ENCODE assay signal across 13 cellular contexts in genomic region chr1:168499094-168500049, GRCh38. TPM values are rescaled to one million over a fixed set of nuclear protein-coding genes. Genes with fewer than 3 reads are reported as not detected.
A peak's percentile ranks its signal among the peaks of the same experiment; 100 is the strongest.
DNase-seq lines count a peak whose midpoint lies in the region; ATAC-seq and TF ChIP-seq lines count a peak whose summit lies in the region.
"Had no signal": no experiment of that assay in that cellular context is flagged by ENCODE, and none has a peak within 500 bp of the region (broad histone marks: within the 10 kb centered on the region; RNA-seq: fewer than 3 reads in every experiment).

No MANE protein-coding gene starts in this region.

- H4K20me1 ChIP-seq in smooth muscle cell (ENCODE audit: low read depth), result no peaks in the 10 kb centered on the region
- no peaks in the 10 kb centered on the region for H4K20me1 ChIP-seq in neural progenitor cell (ENCODE audit: low read depth)

- no peaks in the 10 kb centered on the region for H3K9me3 ChIP-seq in RWPE2 (ENCODE audit: severe bottlenecking)
- H3K9me3 ChIP-seq in smooth muscle cell (replicated peaks; ENCODE audit: low read depth), result no peaks in the 10 kb centered on the region
- no peaks in the 10 kb centered on the region for H3K9me3 ChIP-seq in prostate gland
- H3K9me3 ChIP-seq in neural progenitor cell (ENCODE audit: low read depth), result no peaks in the 10 kb centered on the region
- H3K9me3 ChIP-seq: heart left ventricle, tibial nerve had no signal

- H3K4me1 Mint-ChIP-seq in neural progenitor cell, result peaks cover 17% of the 10 kb centered on the region

- H3K27ac ChIP-seq in RWPE2 (ENCODE audit: poor library complexity, severe bottlenecking) (peak overlapping the region; percentile 31), smooth muscle cell (ENCODE audit: low read depth) (peak overlapping the region; percentile 39), prostate gland (no peak overlapping the region), neural progenitor cell (no peak overlapping the region)
- H3K27ac ChIP-seq: tibial nerve had no signal

- H3F3A ChIP-seq in smooth muscle cell (ENCODE audit: low read depth) (peaks cover 16% of the 10 kb centered on the region), neural progenitor cell (ENCODE audit: low read depth) (no peaks in the 10 kb centered on the region)

- H3K36me3 ChIP-seq in RWPE2 (ENCODE audit: low read depth) (no peaks in the 10 kb centered on the region), smooth muscle cell (ENCODE audit: low read depth) (no peaks in the 10 kb centered on the region), prostate gland (no peaks in the 10 kb centered on the region), neural progenitor cell (no peaks in the 10 kb centered on the region)
- H3K36me3 ChIP-seq: heart left ventricle, tibial nerve had no signal

- H2AFZ ChIP-seq in smooth muscle cell (ENCODE audit: low read depth), result no peak overlapping the region
- no peak overlapping the region for H2AFZ ChIP-seq in neural progenitor cell (replicated peaks)

- peaks cover 24% of the 10 kb centered on the region for H3K4me1 ChIP-seq in RWPE2 (ENCODE audit: insufficient read depth, poor library complexity, severe bottlenecking)
- H3K4me1 ChIP-seq in smooth muscle cell (ENCODE audit: low read depth), result peaks cover 13% of the 10 kb centered on the region
- H3K4me1 ChIP-seq in prostate gland (replicated peaks), result no peaks in the 10 kb centered on the region
- H3K4me1 ChIP-seq in neural progenitor cell, result peaks cover 7% of the 10 kb centered on the region

- H3K4me2 ChIP-seq in smooth muscle cell (peak overlapping the region; percentile 72), neural progenitor cell (no peak overlapping the region)

- no peak overlapping the region for H3K4me3 Mint-ChIP-seq in neural progenitor cell
- H3K4me3 Mint-ChIP-seq: CD14-positive monocyte had no signal

- DNase-seq in RWPE2 (ENCODE audit: low spot score), result no peak
- peak; percentile 51 for DNase-seq in epithelial cell of esophagus (ENCODE audit: low read depth)
- DNase-seq in smooth muscle cell (lab: John Stamatoyannopoulos, UW; ENCODE audit: unreplicated experiment), result no peak
- DNase-seq in prostate gland (ENCODE audit: low spot score), result no peak
- no peak for DNase-seq in neural progenitor cell (ENCODE audit: low spot score)
- DNase-seq: heart left ventricle; NCI-H1092; stimulated activated CD4-positive, alpha-beta T cell treated with anti-CD3 and anti-CD28 coated beads, Interleukin-2, amount 100 ng/mL, for 24 hours had no signal

- H3K27me3 ChIP-seq in RWPE2 (ENCODE audit: insufficient read depth, poor library complexity, severe bottlenecking), result no peaks in the 10 kb centered on the region
- no peaks in the 10 kb centered on the region for H3K27me3 ChIP-seq in smooth muscle cell (ENCODE audit: low read depth)
- H3K27me3 ChIP-seq in prostate gland (replicated peaks; ENCODE audit: insufficient read depth), result peaks cover 4% of the 10 kb centered on the region
- H3K27me3 ChIP-seq in neural progenitor cell, result no peaks in the 10 kb centered on the region
- H3K27me3 ChIP-seq: heart left ventricle, tibial nerve had no signal

- H3K9me3 Mint-ChIP-seq in neural progenitor cell, result peaks cover 3% of the 10 kb centered on the region

- no peak for TF ChIP-seq POLR2A in prostate gland (IDR thresholded peaks at IDR 0.05)

- H3K79me2 ChIP-seq in smooth muscle cell (ENCODE audit: low read depth) (no peaks in the 10 kb centered on the region), neural progenitor cell (ENCODE audit: low read depth) (no peaks in the 10 kb centered on the region)

- H3K9ac ChIP-seq in smooth muscle cell (ENCODE audit: low read depth) (no peak overlapping the region), neural progenitor cell (no peak overlapping the region)

- H3K36me3 Mint-ChIP-seq in neural progenitor cell, result no peaks in the 10 kb centered on the region
- H3K36me3 Mint-ChIP-seq: CD14-positive monocyte had no signal

- TF ChIP-seq CTCF in RWPE2 (IDR thresholded peaks at IDR 0.05; ENCODE audit: poor library complexity, severe bottlenecking), result no peak
- no peak for TF ChIP-seq CTCF in epithelial cell of esophagus (IDR thresholded peaks at IDR 0.05; ENCODE audit: insufficient read depth, low read depth, low read length, missing control alignments)
- no peak for TF ChIP-seq CTCF in smooth muscle cell (IDR thresholded peaks at IDR 0.05; ENCODE audit: borderline replicate concordance, insufficient read depth, poor library complexity, severe bottlenecking)
- no peak for TF ChIP-seq CTCF in prostate gland (IDR thresholded peaks at IDR 0.05)
- no peak for TF ChIP-seq CTCF in neural progenitor cell (IDR thresholded peaks at IDR 0.05)

- no peak overlapping the region for H3K27ac Mint-ChIP-seq in neural progenitor cell
- H3K27ac Mint-ChIP-seq: CD14-positive monocyte had no signal

- intact Hi-C loops in prostate gland (cut with DNase I), result no loop called here

- peak; percentile 40 for ATAC-seq in HG02885 (IDR thresholded peaks at IDR 0.05; ENCODE audit: poor library complexity, unreplicated experiment)
- peak; percentile 75 for ATAC-seq in RWPE2 (ENCODE audit: low read depth)
- ATAC-seq in HG03097 (IDR thresholded peaks at IDR 0.05; ENCODE audit: low FRiP score, unreplicated experiment), result no peak

- H3K4me3 ChIP-seq in RWPE2 (ENCODE audit: severe bottlenecking) (no peak overlapping the region), epithelial cell of esophagus (ENCODE audit: low read length) (no peak overlapping the region), smooth muscle cell (no peak overlapping the region), prostate gland (no peak overlapping the region), neural progenitor cell (no peak overlapping the region)
- H3K4me3 ChIP-seq: heart left ventricle, tibial nerve had no signal

- H3K27me3 Mint-ChIP-seq in neural progenitor cell (ENCODE audit: insufficient read depth, low read depth), result no peaks in the 10 kb centered on the region

- WGBS in smooth muscle cell (ENCODE audit: low lambda C conversion rate), result 49% methylated on average over 5 of the region's 5 CpGs
- WGBS in prostate gland, result 80% methylated on average over 5 of the region's 5 CpGs

RNA-seq across cellular contexts. Expression of gene XCL2, which starts 44.4 kb away (rescaled TPM):
- total RNA-seq in smooth muscle cell (not detected in 2 replicates), prostate gland (not detected), neural progenitor cell (ENCODE audit: low replicate concordance) (not detected in 2 replicates)
- polyA plus RNA-seq in smooth muscle cell, result not detected in 2 replicates
- total RNA-seq: cerebellum, tibial nerve had no signal
- polyA plus RNA-seq: heart left ventricle had no signal

Comparison
In these comparisons a context has a peak if more than half of its experiments do, and no peak if none do; other contexts are left out.
1. H3K27ac ChIP-seq: peak in RWPE2 (single experiment) and smooth muscle cell (single experiment); none in prostate gland (0 of 2) and neural progenitor cell (single experiment).